8 cellular contexts compared by ENCODE assay signal in the genomic region with DNA sequence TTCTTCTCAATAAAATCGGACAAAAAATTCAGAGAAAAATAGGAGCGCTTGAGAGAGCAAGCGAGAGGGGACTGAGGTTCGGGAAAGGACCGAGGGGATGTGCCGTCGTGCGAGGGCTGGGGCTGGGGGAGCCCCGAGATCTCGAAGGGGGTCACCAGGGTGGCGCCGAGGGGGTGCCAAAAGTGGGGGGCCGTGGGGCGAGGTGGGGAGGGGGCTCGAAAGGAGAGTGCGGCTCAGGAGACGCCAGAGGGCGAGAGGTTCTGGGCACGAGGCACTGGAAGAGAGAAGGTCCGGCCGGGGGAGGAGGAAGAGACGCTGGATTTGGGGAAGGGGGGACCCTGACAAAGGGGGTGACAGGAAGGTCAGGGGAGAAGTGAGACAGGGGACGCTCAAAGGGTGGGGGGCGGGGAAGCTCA. TPM values are rescaled to one million over a fixed set of nuclear protein-coding genes. Genes with fewer than 3 reads are reported as not detected.
DNase-seq lines count a peak whose midpoint lies in the region; ATAC-seq and TF ChIP-seq lines count a peak whose summit lies in the region.

No MANE protein-coding gene starts in this region.

- no peaks in the 10 kb centered on the region for H3K9me3 ChIP-seq in heart right ventricle

- no peak for TF ChIP-seq POLR2A in GM18505 (IDR thresholded peaks at IDR 0.05; ENCODE audit: borderline replicate concordance, extremely low read depth, insufficient read depth, insufficient read length)

- peak overlapping the region in 9 of 10 donors; percentile 7 to 77 (median 69) for H3K27ac ChIP-seq in heart right ventricle

- intact Hi-C loops in heart right ventricle (cut with DNase I) = loop anchor here in 3 of 10 donors (10.0 kb wide), 2 partner anchors 89 to 111 kb away; a partner anchor contains a TSS

- H3K27me3 ChIP-seq in heart right ventricle = peaks cover 0 to 63% (median 41%) of the 10 kb centered on the region in 7 donors

- peak; percentile 7 for DNase-seq in stimulated activated CD4-positive, alpha-beta T cell treated with anti-CD3 and anti-CD28 coated beads, Interleukin-15, amount 100 ng/mL, for 24 hours
- DNase-seq in stimulated activated CD4-positive, alpha-beta T cell treated with anti-CD3 and anti-CD28 coated beads, Interleukin-4, amount 100 ng/mL, for 24 hours = no peak
- peak; percentile 54 for DNase-seq in activated CD8-positive, alpha-beta memory T cell treated with anti-CD3 and anti-CD28 coated beads, Interleukin-2, amount 50 U/mL, for 48 hours
- DNase-seq in heart right ventricle (peak; percentile 11 to 21), retina (peak; percentile 78), LoVo (ENCODE audit: low spot score) (no peak), NCI-H1694 (lab: John Stamatoyannopoulos, UW) (no peak)

- 1% methylated on average over 24 of the region's 24 CpGs for WGBS in heart right ventricle, 2 donors

- peak overlapping the region; percentile 58 to 83 (median 74) for H3K4me3 ChIP-seq in heart right ventricle

- peak in 6 of 8 donors; percentile 6 to 37 (median 11) for ATAC-seq in heart right ventricle
- no peak for ATAC-seq in GM18505 (IDR thresholded peaks at IDR 0.05; ENCODE audit: unreplicated experiment)

- no peak for TF ChIP-seq CTCF in heart right ventricle (IDR thresholded peaks at IDR 0.05)

- H3K4me1 ChIP-seq in heart right ventricle = peaks cover 2 to 27% (median 16%) of the 10 kb centered on the region in 9 donors

- no peaks in the 10 kb centered on the region for H3K36me3 ChIP-seq in heart right ventricle

RNA-seq across cellular contexts. Expression of a gene that starts 0.8 kb away (rescaled TPM):
- total RNA-seq in heart right ventricle = 10 to 100 TPM; 13.0 to 17.8 (median 15.7) TPM
- polyA plus RNA-seq in heart right ventricle = 10 to 100 TPM in 1 of 2 donors, 1 to 10 TPM in 1; 9.4 to 10.7 TPM

Comparison
In these comparisons a context has a peak if more than half of its experiments do, and no peak if none do; other contexts are left out.
1. DNase-seq: peak in stimulated activated CD4-positive, alpha-beta T cell treated with anti-CD3 and anti-CD28 coated beads, Interleukin-15, amount 100 ng/mL, for 24 hours (single experiment), activated CD8-positive, alpha-beta memory T cell treated with anti-CD3 and anti-CD28 coated beads, Interleukin-2, amount 50 U/mL, for 48 hours (single experiment), heart right ventricle (2 of 2) and retina (single experiment); none in stimulated activated CD4-positive, alpha-beta T cell treated with anti-CD3 and anti-CD28 coated beads, Interleukin-4, amount 100 ng/mL, for 24 hours (single experiment), LoVo (single experiment) and NCI-H1694 (single experiment).